In the genomic region with DNA sequence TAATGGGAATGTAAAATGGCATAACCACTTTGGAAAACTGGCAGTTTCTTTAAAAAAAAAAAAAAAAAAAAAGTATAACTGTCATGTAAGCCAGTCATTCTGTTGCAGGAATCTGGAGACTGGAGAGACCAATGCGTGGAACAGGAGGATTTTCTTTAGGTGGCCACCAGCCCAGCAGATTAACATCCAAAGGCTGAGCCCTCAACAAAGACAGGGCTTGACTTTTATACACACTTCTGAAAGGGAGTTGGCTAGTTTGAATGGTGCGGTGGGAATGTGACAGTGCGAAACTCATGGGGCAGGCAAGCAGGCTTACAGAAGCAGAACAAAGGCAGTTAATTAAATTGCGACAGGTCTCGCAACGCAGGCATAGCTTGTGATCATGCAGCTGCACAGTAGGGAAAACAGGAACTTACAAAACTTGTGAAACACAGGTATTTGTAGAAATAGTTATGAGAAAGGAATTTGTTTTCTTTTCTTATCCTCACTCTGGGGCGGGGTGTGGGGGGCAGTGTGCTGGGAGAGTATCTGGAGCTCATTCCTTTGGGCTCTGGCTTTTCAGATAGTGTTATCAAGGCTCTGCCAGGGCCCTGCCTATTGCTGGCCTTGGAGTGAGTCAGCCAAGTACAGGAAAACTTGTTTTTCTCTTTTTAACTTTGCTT, we compare ENCODE assay signal across 8 cellular contexts. TPM values are rescaled to one million over a fixed set of nuclear protein-coding genes. Genes with fewer than 3 reads are reported as not detected.
DNase-seq lines count a peak whose midpoint lies in the region; ATAC-seq lines count a peak whose summit lies in the region.

No MANE protein-coding gene starts in this region.

- H3K9me3 Mint-ChIP-seq in stimulated activated naive CD8-positive, alpha-beta T cell treated with anti-CD3 and anti-CD28 coated beads, Interleukin-15, Interleukin-2, amounts not matched to agents 100 ng/mL and 50 ng/mL, for 24 hours, result no peaks in the 10 kb centered on the region
- no peaks in the 10 kb centered on the region for H3K9me3 Mint-ChIP-seq in stimulated activated naive CD8-positive, alpha-beta T cell treated with anti-CD3 and anti-CD28 coated beads, Interleukin-15, amount 100 ng/mL, for 72 hours

- intact Hi-C loops in left ventricle myocardium superior (cut with micrococcal nuclease), result no loop called here

- H3K36me3 Mint-ChIP-seq in stimulated activated naive CD8-positive, alpha-beta T cell treated with anti-CD3 and anti-CD28 coated beads, Interleukin-15, Interleukin-2, amounts not matched to agents 100 ng/mL and 50 ng/mL, for 24 hours (ENCODE audit: low read depth), result peaks cover 23% of the 10 kb centered on the region

- DNase-seq in stimulated activated naive CD8-positive, alpha-beta T cell treated with anti-CD3 and anti-CD28 coated beads, Interleukin-15, amount 100 ng/mL, for 72 hours, result no peak
- DNase-seq in SKM-1 (lab: John Stamatoyannopoulos, UW; ENCODE audit: unreplicated experiment), result peak; percentile 98
- DNase-seq in left ventricle myocardium superior, result peak; percentile 29
- DNase-seq in HAP-1 (ENCODE audit: low spot score in 2 of 2), result no peak
- no peak for DNase-seq in 8988T
- DNase-seq in NCI-H2107 (lab: John Stamatoyannopoulos, UW), result no peak

- no peak overlapping the region for H3K4me3 ChIP-seq in HAP-1

- H3K9me3 ChIP-seq in HAP-1, result peaks cover 4% of the 10 kb centered on the region; the same call in 1 of the 2 replicates

- H3K27ac Mint-ChIP-seq in stimulated activated naive CD8-positive, alpha-beta T cell treated with anti-CD3 and anti-CD28 coated beads, Interleukin-15, Interleukin-2, amounts not matched to agents 100 ng/mL and 50 ng/mL, for 24 hours, result peak overlapping the region; percentile 16
- no peak overlapping the region for H3K27ac Mint-ChIP-seq in stimulated activated naive CD8-positive, alpha-beta T cell treated with anti-CD3 and anti-CD28 coated beads, Interleukin-15, amount 100 ng/mL, for 72 hours

- no peaks in the 10 kb centered on the region for H3K27me3 ChIP-seq in HAP-1 (ENCODE audit: low read depth)

- H3K36me3 ChIP-seq in HAP-1 (replicated peaks), result no peaks in the 10 kb centered on the region

- ATAC-seq in stimulated activated naive CD8-positive, alpha-beta T cell treated with anti-CD3 and anti-CD28 coated beads, Interleukin-15, amount 100 ng/mL, for 72 hours, result no peak
- peak; percentile 73 for ATAC-seq in left ventricle myocardium superior
- ATAC-seq in HG03097 (IDR thresholded peaks at IDR 0.05; ENCODE audit: low FRiP score, unreplicated experiment), result no peak

- H3K4me1 ChIP-seq in HAP-1, result no peaks in the 10 kb centered on the region

- no peaks in the 10 kb centered on the region for H3K27me3 Mint-ChIP-seq in stimulated activated naive CD8-positive, alpha-beta T cell treated with anti-CD3 and anti-CD28 coated beads, Interleukin-15, Interleukin-2, amounts not matched to agents 100 ng/mL and 50 ng/mL, for 24 hours
- H3K27me3 Mint-ChIP-seq in stimulated activated naive CD8-positive, alpha-beta T cell treated with anti-CD3 and anti-CD28 coated beads, Interleukin-15, amount 100 ng/mL, for 72 hours, result no peaks in the 10 kb centered on the region

- H3K4me3 Mint-ChIP-seq in stimulated activated naive CD8-positive, alpha-beta T cell treated with anti-CD3 and anti-CD28 coated beads, Interleukin-15, Interleukin-2, amounts not matched to agents 100 ng/mL and 50 ng/mL, for 24 hours, result no peak overlapping the region
- H3K4me3 Mint-ChIP-seq in stimulated activated naive CD8-positive, alpha-beta T cell treated with anti-CD3 and anti-CD28 coated beads, Interleukin-15, amount 100 ng/mL, for 72 hours, result no peak overlapping the region

- in situ Hi-C loops in HAP-1 (cut with MboI; ENCODE audit: low sequenced_read_pairs), result no loop called here

- peaks cover 37% of the 10 kb centered on the region for H3K4me1 Mint-ChIP-seq in stimulated activated naive CD8-positive, alpha-beta T cell treated with anti-CD3 and anti-CD28 coated beads, Interleukin-15, Interleukin-2, amounts not matched to agents 100 ng/mL and 50 ng/mL, for 24 hours (ENCODE audit: low read depth)
- H3K4me1 Mint-ChIP-seq in stimulated activated naive CD8-positive, alpha-beta T cell treated with anti-CD3 and anti-CD28 coated beads, Interleukin-15, amount 100 ng/mL, for 72 hours, result peaks cover 21% of the 10 kb centered on the region

RNA-seq across cellular contexts. Expression of a gene that starts 12.0 kb away (rescaled TPM):
- total RNA-seq in left ventricle myocardium superior, result 32.9 TPM

RNA-seq across cellular contexts. Expression of a gene that starts 27.9 kb away (rescaled TPM):
- total RNA-seq in left ventricle myocardium superior, result 8.3 TPM

Comparison
In these comparisons a context has a peak if more than half of its experiments do, and no peak if none do; other contexts are left out.
1. DNase-seq: peak in SKM-1 (single experiment) and left ventricle myocardium superior (single experiment); none in stimulated activated naive CD8-positive, alpha-beta T cell treated with anti-CD3 and anti-CD28 coated beads, Interleukin-15, amount 100 ng/mL, for 72 hours (0 of 2), HAP-1 (0 of 2), 8988T (single experiment) and NCI-H2107 (single experiment).